Comparison of ENCODE assay signal across 8 cellular contexts in the genomic region with DNA sequence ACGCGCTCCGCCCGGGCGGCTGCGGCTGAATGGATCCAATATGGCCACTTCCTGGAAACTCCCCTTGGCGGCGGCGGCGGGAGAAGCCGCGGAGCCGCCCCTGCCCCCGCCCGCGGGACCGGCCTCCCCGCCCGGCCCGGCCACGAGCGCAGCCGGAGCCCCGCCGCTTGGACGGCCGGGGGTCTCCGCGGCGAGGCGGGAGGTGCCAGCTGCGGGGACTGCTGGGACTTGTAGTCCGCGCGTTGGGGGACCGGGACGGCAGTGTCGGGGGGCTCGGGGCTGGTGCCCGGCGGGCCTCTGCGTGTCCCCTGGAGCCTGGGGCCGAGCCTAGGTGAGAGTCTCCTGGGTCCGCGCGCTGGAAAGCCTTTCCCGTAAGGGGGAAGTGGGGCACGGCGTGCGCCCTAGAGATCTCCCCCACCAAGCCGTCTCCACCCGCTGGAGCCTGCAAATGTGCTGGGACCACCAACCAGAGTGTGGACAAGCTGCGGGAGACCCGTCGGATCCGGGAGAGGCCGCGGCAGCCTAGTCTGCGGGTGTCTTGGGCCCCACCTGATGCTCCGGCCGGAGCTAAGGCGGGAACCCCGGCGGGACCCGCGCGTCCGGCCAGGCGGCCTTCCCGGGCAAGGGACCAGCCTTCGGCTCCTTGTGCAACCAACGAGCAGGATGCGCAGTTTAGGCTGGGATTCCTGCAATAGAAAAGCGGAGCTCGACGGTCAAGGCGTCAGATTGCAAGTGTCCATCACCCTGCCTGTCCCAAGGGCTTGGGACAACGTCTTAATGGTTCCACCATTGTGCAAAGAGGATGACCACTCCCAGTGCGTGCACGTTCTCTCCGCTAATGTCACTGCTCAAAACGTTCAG. TPM values are rescaled to one million over a fixed set of nuclear protein-coding genes. Genes with fewer than 3 reads are reported as not detected.
A peak's percentile ranks its signal among the peaks of the same experiment; 100 is the strongest.
DNase-seq lines count a peak whose midpoint lies in the region; ATAC-seq, FAIRE-seq and TF ChIP-seq lines count a peak whose summit lies in the region.

A gene with protein sequence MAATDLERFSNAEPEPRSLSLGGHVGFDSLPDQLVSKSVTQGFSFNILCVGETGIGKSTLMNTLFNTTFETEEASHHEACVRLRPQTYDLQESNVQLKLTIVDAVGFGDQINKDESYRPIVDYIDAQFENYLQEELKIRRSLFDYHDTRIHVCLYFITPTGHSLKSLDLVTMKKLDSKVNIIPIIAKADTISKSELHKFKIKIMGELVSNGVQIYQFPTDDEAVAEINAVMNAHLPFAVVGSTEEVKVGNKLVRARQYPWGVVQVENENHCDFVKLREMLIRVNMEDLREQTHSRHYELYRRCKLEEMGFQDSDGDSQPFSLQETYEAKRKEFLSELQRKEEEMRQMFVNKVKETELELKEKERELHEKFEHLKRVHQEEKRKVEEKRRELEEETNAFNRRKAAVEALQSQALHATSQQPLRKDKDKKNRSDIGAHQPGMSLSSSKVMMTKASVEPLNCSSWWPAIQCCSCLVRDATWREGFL (minus strand): TSS at position 31 of the 861 bp plus-strand sequence. CDS start 102 bp downstream, outside the sequence.

- H3K4me1 ChIP-seq in A549 = peaks cover 7% of the 10 kb centered on the region
- peaks cover 5% of the 10 kb centered on the region for H3K4me1 ChIP-seq in rectal smooth muscle tissue (ENCODE audit: control insufficient read depth, insufficient read depth, low read length)

- H3K9ac ChIP-seq in rectal smooth muscle tissue (ENCODE audit: low read length) = peak within 1 kb of the TSS; percentile 51

- FAIRE-seq in A549 (lab: Jason Lieb, UNC) = no peak

- in situ Hi-C loops in astrocyte of the cerebellum (cut with HindIII; ENCODE audit: low sequenced_read_pairs) = no loop called here

- TF ChIP-seq CTCF in A549 (IDR thresholded peaks at IDR 0.05) (no peak), astrocyte of the cerebellum (IDR thresholded peaks at IDR 0.05; ENCODE audit: low read depth, low read length, missing control alignments) (no peak)

- POLR2A ChIA-PET in A549 (lab: Yijun Ruan, JAX) = interaction anchor here (1.8 kb wide), 1 partner anchor 40 kb away, joined by 6 read pairs; a partner anchor contains a TSS

- TF ChIP-seq EP300 in A549 (IDR thresholded peaks at IDR 0.05) = no peak

- no peaks in the 10 kb centered on the region for H3K9me3 ChIP-seq in A549

- CTCF ChIA-PET in A549 (lab: Yijun Ruan, JAX) = interaction anchor here (1.3 to 2.5 kb wide), 4 partner anchors 36 to 251 kb away, joined by 4 to 8 read pairs (median 7); a partner anchor contains a TSS

- peak within 1 kb of the TSS; percentile 91 for H3K4me2 ChIP-seq in A549

- no peaks in the 10 kb centered on the region for H3K36me3 ChIP-seq in rectal smooth muscle tissue (ENCODE audit: control insufficient read depth, insufficient read depth, low read length)

- H3K27ac ChIP-seq in A549 (peak within 1 kb of the TSS; percentile 84 to 98), rectal smooth muscle tissue (ENCODE audit: low read depth, low read length) (peak within 1 kb of the TSS; percentile 55)

- 32% methylated on average over 32 of the region's 82 CpGs for WGBS in A549 (ENCODE audit: missing lambda C conversion rate)

- ATAC-seq in A549 = peak; percentile 71 to 76
- peak; percentile 63 for ATAC-seq in GM18505 (IDR thresholded peaks at IDR 0.05; ENCODE audit: unreplicated experiment)
- ATAC-seq in HG03097 (IDR thresholded peaks at IDR 0.05; ENCODE audit: low FRiP score, unreplicated experiment) = peak; percentile 53
- peak; percentile 62 for ATAC-seq in SK-N-SH treated with all-trans-retinoic acid at 6 μM for 48 hours

- TF ChIP-seq POLR2A in A549 (IDR thresholded peaks at IDR 0.05; ENCODE audit: low read length) (peak; percentile 42; the same call in 1 of the 2 replicates), GM18505 (IDR thresholded peaks at IDR 0.05; ENCODE audit: borderline replicate concordance, extremely low read depth, insufficient read depth, insufficient read length) (peak; percentile 33)

- DNase-seq in A549 (ENCODE audit: low read depth in 1 of 2, low spot score in 1 of 2) = peak; percentile 36 to 70
- DNase-seq in astrocyte of the cerebellum (ENCODE audit: low read depth) = no peak
- DNase-seq in hepatic stellate cell (ENCODE audit: low spot score) = peak; percentile 69
- DNase-seq in DMS153 treated with DMSO at 0.1 percent for 48 hours (lab: John Stamatoyannopoulos, UW; ENCODE audit: unreplicated experiment) = no peak

- H3K4me3 ChIP-seq in A549 (peak within 1 kb of the TSS; percentile 83), astrocyte of the cerebellum (ENCODE audit: low read depth, low read length) (peak within 1 kb of the TSS; percentile 69), rectal smooth muscle tissue (ENCODE audit: low read length) (peak within 1 kb of the TSS; percentile 88)

- no peak for TF ChIP-seq RAD21 in A549 (conservative IDR thresholded peaks at IDR 0.05 in 1 of 2, IDR thresholded peaks at IDR 0.05 in 1 of 2)

- peaks cover 4% of the 10 kb centered on the region for H3K27me3 ChIP-seq in rectal smooth muscle tissue (ENCODE audit: control insufficient read depth, insufficient read depth, low read length)

TF ChIP-seq in A549, 52 proteins besides CTCF, POLR2A, EP300 and RAD21 (continues in another document):
- no peak for TF ChIP-seq MYC (IDR thresholded peaks at IDR 0.05; ENCODE audit: borderline replicate concordance, low read length)
- no peak for TF ChIP-seq CBX8 (IDR thresholded peaks at IDR 0.05)
- TF ChIP-seq, protein P1, sequence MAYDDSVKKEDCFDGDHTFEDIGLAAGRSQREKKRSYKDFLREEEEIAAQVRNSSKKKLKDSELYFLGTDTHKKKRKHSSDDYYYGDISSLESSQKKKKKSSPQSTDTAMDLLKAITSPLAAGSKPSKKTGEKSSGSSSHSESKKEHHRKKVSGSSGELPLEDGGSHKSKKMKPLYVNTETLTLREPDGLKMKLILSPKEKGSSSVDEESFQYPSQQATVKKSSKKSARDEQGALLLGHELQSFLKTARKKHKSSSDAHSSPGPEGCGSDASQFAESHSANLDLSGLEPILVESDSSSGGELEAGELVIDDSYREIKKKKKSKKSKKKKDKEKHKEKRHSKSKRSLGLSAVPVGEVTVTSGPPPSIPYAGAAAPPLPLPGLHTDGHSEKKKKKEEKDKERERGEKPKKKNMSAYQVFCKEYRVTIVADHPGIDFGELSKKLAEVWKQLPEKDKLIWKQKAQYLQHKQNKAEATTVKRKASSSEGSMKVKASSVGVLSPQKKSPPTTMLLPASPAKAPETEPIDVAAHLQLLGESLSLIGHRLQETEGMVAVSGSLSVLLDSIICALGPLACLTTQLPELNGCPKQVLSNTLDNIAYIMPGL (CRISPR knock-in tag; IDR thresholded peaks at IDR 0.05; ENCODE audit: borderline replicate concordance) = no peak
- TF ChIP-seq, protein P2, sequence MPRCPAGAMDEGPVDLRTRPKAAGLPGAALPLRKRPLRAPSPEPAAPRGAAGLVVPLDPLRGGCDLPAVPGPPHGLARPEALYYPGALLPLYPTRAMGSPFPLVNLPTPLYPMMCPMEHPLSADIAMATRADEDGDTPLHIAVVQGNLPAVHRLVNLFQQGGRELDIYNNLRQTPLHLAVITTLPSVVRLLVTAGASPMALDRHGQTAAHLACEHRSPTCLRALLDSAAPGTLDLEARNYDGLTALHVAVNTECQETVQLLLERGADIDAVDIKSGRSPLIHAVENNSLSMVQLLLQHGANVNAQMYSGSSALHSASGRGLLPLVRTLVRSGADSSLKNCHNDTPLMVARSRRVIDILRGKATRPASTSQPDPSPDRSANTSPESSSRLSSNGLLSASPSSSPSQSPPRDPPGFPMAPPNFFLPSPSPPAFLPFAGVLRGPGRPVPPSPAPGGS (IDR thresholded peaks at IDR 0.05) = 0 out of 3 replicates have a peak, but pooled peaks have one; percentile 23
- TF ChIP-seq CBX2 (IDR thresholded peaks at IDR 0.05; ENCODE audit: borderline replicate concordance, low read depth) = no peak

TF ChIP-seq in SK-N-SH treated with all-trans-retinoic acid at 6 μM for 48 hours, 23 proteins besides CTCF, POLR2A, EP300 and RAD21 (continues in another document):
- TF ChIP-seq, protein P3, sequence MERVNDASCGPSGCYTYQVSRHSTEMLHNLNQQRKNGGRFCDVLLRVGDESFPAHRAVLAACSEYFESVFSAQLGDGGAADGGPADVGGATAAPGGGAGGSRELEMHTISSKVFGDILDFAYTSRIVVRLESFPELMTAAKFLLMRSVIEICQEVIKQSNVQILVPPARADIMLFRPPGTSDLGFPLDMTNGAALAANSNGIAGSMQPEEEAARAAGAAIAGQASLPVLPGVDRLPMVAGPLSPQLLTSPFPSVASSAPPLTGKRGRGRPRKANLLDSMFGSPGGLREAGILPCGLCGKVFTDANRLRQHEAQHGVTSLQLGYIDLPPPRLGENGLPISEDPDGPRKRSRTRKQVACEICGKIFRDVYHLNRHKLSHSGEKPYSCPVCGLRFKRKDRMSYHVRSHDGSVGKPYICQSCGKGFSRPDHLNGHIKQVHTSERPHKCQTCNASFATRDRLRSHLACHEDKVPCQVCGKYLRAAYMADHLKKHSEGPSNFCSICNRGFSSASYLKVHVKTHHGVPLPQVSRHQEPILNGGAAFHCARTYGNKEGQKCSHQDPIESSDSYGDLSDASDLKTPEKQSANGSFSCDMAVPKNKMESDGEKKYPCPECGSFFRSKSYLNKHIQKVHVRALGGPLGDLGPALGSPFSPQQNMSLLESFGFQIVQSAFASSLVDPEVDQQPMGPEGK (CRISPR knock-in tag; IDR thresholded peaks at IDR 0.05; ENCODE audit: borderline replicate concordance) = no peak
- no peak for TF ChIP-seq RARB (CRISPR knock-in tag; IDR thresholded peaks at IDR 0.05)
- TF ChIP-seq, protein P4, sequence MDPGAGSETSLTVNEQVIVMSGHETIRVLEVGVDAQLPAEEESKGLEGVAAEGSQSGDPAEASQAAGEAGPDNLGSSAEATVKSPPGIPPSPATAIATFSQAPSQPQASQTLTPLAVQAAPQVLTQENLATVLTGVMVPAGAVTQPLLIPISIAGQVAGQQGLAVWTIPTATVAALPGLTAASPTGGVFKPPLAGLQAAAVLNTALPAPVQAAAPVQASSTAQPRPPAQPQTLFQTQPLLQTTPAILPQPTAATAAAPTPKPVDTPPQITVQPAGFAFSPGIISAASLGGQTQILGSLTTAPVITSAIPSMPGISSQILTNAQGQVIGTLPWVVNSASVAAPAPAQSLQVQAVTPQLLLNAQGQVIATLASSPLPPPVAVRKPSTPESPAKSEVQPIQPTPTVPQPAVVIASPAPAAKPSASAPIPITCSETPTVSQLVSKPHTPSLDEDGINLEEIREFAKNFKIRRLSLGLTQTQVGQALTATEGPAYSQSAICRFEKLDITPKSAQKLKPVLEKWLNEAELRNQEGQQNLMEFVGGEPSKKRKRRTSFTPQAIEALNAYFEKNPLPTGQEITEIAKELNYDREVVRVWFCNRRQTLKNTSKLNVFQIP (CRISPR knock-in tag; IDR thresholded peaks at IDR 0.05; ENCODE audit: borderline replicate concordance, low read depth) = no peak

RNA-seq across cellular contexts. Expression of the gene that starts here (rescaled TPM):
- polyA plus RNA-seq in A549 (2011; rRNA removed) (29.2 and 29.6 TPM in 2 replicates), A549 (2017; fragmentation: RNase III; extraction: RNeasy Plus Mini Kit Qiagen cat#74134 plus additional on column Dnase treatment) (19.0 to 21.7 TPM (median 20.8 TPM) in 3 replicates)
- 24.8 and 29.6 TPM in 2 replicates for polyA plus RNA-seq in A549 (2012; cell fraction: cytosol; rRNA removed)
- polyA plus RNA-seq in A549 (2012; cell fraction: nucleus; rRNA removed) = 53.4 and 53.7 TPM in 2 replicates
- 19.7 and 24.4 TPM in 2 replicates for polyA minus RNA-seq in A549 (2011; rRNA and poly(A)+ RNA removed)

Comparison
In these comparisons a context has a peak if more than half of its experiments do, and no peak if none do; other contexts are left out.
1. DNase-seq: peak in A549 (2 of 2) and hepatic stellate cell (single experiment); none in astrocyte of the cerebellum (single experiment) and DMS153 treated with DMSO at 0.1 percent for 48 hours (single experiment).
2. Peak in every context shown above with its lines, with median percentiles within 50 percentile points of each other: ATAC-seq and H3K4me3 ChIP-seq.